13 cellular contexts compared by ENCODE assay signal in genomic region chr6:149896491-149896890, GRCh38. TPM values are rescaled to one million over a fixed set of nuclear protein-coding genes. Genes with fewer than 3 reads are reported as not detected.
A peak's percentile ranks its signal among the peaks of the same experiment; 100 is the strongest.
DNase-seq lines count a peak whose midpoint lies in the region; ATAC-seq, FAIRE-seq and TF ChIP-seq lines count a peak whose summit lies in the region.
"Had no signal": no experiment of that assay in that cellular context is flagged by ENCODE, and none has a peak within 500 bp of the region (broad histone marks: within the 10 kb centered on the region; RNA-seq: fewer than 3 reads in every experiment).

No MANE protein-coding gene starts in this region.

- H3K4me3 ChIP-seq in A549 (no peak overlapping the region), brain microvascular endothelial cell (ENCODE audit: low read depth, low read length) (no peak overlapping the region), lower lobe of right lung (no peak overlapping the region), small intestine (ENCODE audit: low read depth in 1 of 2, low read length in 2 of 2) (no peak overlapping the region)

- CTCF ChIA-PET in A549 (lab: Yijun Ruan, JAX), result interaction anchor here (0.7 to 2.5 kb wide), 5 partner anchors 9 to 61 kb away, joined by 3 to 10 read pairs (median 3); no protein-coding TSS in a partner anchor

- FAIRE-seq in A549 (lab: Jason Lieb, UNC) (no peak), small intestine (lab: Jason Lieb, UNC) (no peak)

- intact Hi-C loops in lower lobe of right lung (cut with DNase I), result no loop called here

- POLR2A ChIA-PET in A549 (lab: Yijun Ruan, JAX), result no interaction called here

- H3K36me3 ChIP-seq in brain microvascular endothelial cell (replicated peaks), result no peaks in the 10 kb centered on the region
- H3K36me3 ChIP-seq in lower lobe of right lung, result no peaks in the 10 kb centered on the region
- no peaks in the 10 kb centered on the region for H3K36me3 ChIP-seq in small intestine (ENCODE audit: control insufficient read depth in 2 of 2, insufficient read depth in 2 of 2, low read length in 2 of 2)

- TF ChIP-seq CTCF in A549 (IDR thresholded peaks at IDR 0.05) (no peak), brain microvascular endothelial cell (IDR thresholded peaks at IDR 0.05; ENCODE audit: low read depth, low read length, missing control alignments) (no peak), lower lobe of right lung (IDR thresholded peaks at IDR 0.05) (no peak)

- no peaks in the 10 kb centered on the region for H3K9me3 ChIP-seq in A549
- no peaks in the 10 kb centered on the region for H3K9me3 ChIP-seq in lower lobe of right lung
- H3K9me3 ChIP-seq in small intestine (ENCODE audit: control insufficient read depth, low read depth), result no peaks in the 10 kb centered on the region

- peak overlapping the region; percentile 72 for H3K4me2 ChIP-seq in A549

- TF ChIP-seq POLR2A in A549 (IDR thresholded peaks at IDR 0.05; ENCODE audit: low read length), result no peak

- WGBS in A549 (ENCODE audit: missing lambda C conversion rate), result 90% methylated on average over 3 of the region's 3 CpGs
- 85 to 90% (median 89%) methylated on average over 3 of the region's 3 CpGs for WGBS in small intestine, 3 donors

- H3K4me1 ChIP-seq in A549 (peaks cover 43% of the 10 kb centered on the region), lower lobe of right lung (peaks cover 32% of the 10 kb centered on the region), small intestine (ENCODE audit: control insufficient read depth in 2 of 2, insufficient read depth in 1 of 2, low read depth in 1 of 2, low read length in 1 of 2) (peaks cover 3 to 6% of the 10 kb centered on the region in 2 donors)

- ATAC-seq in A549 (peak in 1 of 2 experiments; percentile 9; a peak in 2 of 6 replicates), lower lobe of right lung (peak in 1 of 2 donors; percentile 42)

- H3K27me3 ChIP-seq in brain microvascular endothelial cell (replicated peaks), result no peaks in the 10 kb centered on the region
- H3K27me3 ChIP-seq in lower lobe of right lung (ENCODE audit: low read depth), result no peaks in the 10 kb centered on the region
- H3K27me3 ChIP-seq in small intestine (ENCODE audit: control insufficient read depth in 2 of 2, insufficient read depth in 2 of 2, low read length in 2 of 2), result no peaks in the 10 kb centered on the region

- TF ChIP-seq RAD21 in A549 (conservative IDR thresholded peaks at IDR 0.05 in 1 of 2, IDR thresholded peaks at IDR 0.05 in 1 of 2), result no peak

- DNase-seq in A549 (ENCODE audit: low read depth in 1 of 2, low spot score in 1 of 2) (no peak), KBM-7 (peak; percentile 25), brain microvascular endothelial cell (peak; percentile 40), lower lobe of right lung (no peak), nucleus accumbens (lab: John Stamatoyannopoulos, UW) (no peak), DMS153 treated with DMSO at 0.1 percent for 48 hours (lab: John Stamatoyannopoulos, UW; ENCODE audit: unreplicated experiment) (no peak), small intestine (no peak), DMS 273 (lab: John Stamatoyannopoulos, UW; ENCODE audit: unreplicated experiment) (no peak)
- DNase-seq: activated gamma-delta T cell, naive B cell, NCI-H1105 had no signal

- TF ChIP-seq EP300 in A549 (IDR thresholded peaks at IDR 0.05), result no peak

- peak overlapping the region; percentile 77 to 94 for H3K27ac ChIP-seq in A549
- no peak overlapping the region for H3K27ac ChIP-seq in brain microvascular endothelial cell
- H3K27ac ChIP-seq in lower lobe of right lung, result peak overlapping the region; percentile 83
- H3K27ac ChIP-seq in small intestine (ENCODE audit: low read depth in 1 of 2, low read length in 1 of 2), result peak overlapping the region in 1 of 2 donors; percentile 52

- in situ Hi-C loops in KBM-7 (cut with MboI; ENCODE audit: low pct_unique_long_range_greater_than_20kb, low sequenced_read_pairs), result no loop called here
- in situ Hi-C loops in brain microvascular endothelial cell (cut with HindIII; ENCODE audit: low pct_ligation_motif_present, low sequenced_read_pairs), result no loop called here

TF ChIP-seq in A549, 52 proteins besides CTCF, POLR2A, EP300 and RAD21 (continues in another document):
- no peak for TF ChIP-seq RARB (CRISPR knock-in tag; IDR thresholded peaks at IDR 0.05)
- no peak for TF ChIP-seq BCL3 (IDR thresholded peaks at IDR 0.05)
- no peak for TF ChIP-seq JUN (IDR thresholded peaks at IDR 0.05)
- TF ChIP-seq PBX3 (IDR thresholded peaks at IDR 0.05), result no peak
- TF ChIP-seq CHD4 (IDR thresholded peaks at IDR 0.05; ENCODE audit: borderline replicate concordance), result no peak
- TF ChIP-seq CHD2 (IDR thresholded peaks at IDR 0.05; ENCODE audit: low read length, partially characterized antibody), result no peak
- no peak for TF ChIP-seq MAZ (IDR thresholded peaks at IDR 0.05; ENCODE audit: borderline replicate concordance, low read depth, low read length)

RNA-seq across cellular contexts. Expression of gene RAET1E, which starts 1.4 kb away (rescaled TPM):
- polyA plus RNA-seq in A549 (2011; rRNA removed), result 2.8 and 4.2 TPM in 2 replicates
- polyA plus RNA-seq in A549 (2012; cell fraction: cytosol; rRNA removed), result 0.66 and 0.98 TPM in 2 replicates
- 0.32 and 1.1 TPM in 2 replicates for polyA plus RNA-seq in A549 (2012; cell fraction: nucleus; rRNA removed)
- polyA plus RNA-seq in A549 (2017; fragmentation: RNase III; extraction: RNeasy Plus Mini Kit Qiagen cat#74134 plus additional on column Dnase treatment), result 3.3 to 5.4 TPM (median 4.5 TPM) in 3 replicates
- 0.44 and 2.6 TPM in 2 replicates for polyA minus RNA-seq in A549 (2011; rRNA and poly(A)+ RNA removed)
- total RNA-seq in lower lobe of right lung, result not detected
- polyA plus RNA-seq in small intestine, result under 1 TPM in 1 of 3 donors, not detected in 2; 0.13 TPM
- total RNA-seq: CD4-positive, CD25-positive, alpha-beta regulatory T cell; T-cell had no signal
- polyA plus RNA-seq: CD4-positive, CD25-positive, alpha-beta regulatory T cell had no signal

RNA-seq across cellular contexts. Expression of gene RAET1G, which starts 26.4 kb away (rescaled TPM):
- polyA plus RNA-seq in A549 (2011; rRNA removed) (10.1 and 14.6 TPM in 2 replicates), A549 (2017; fragmentation: RNase III; extraction: RNeasy Plus Mini Kit Qiagen cat#74134 plus additional on column Dnase treatment) (15.5 to 29.8 TPM (median 24.4 TPM) in 3 replicates), small intestine (under 1 TPM in 1 of 3 donors, not detected in 2; 0.27 TPM)
- polyA plus RNA-seq in A549 (2012; cell fraction: cytosol; rRNA removed), result 7.5 and 8.2 TPM in 2 replicates
- 10.8 and 11.0 TPM in 2 replicates for polyA plus RNA-seq in A549 (2012; cell fraction: nucleus; rRNA removed)
- polyA minus RNA-seq in A549 (2011; rRNA and poly(A)+ RNA removed), result 4.9 and 6.5 TPM in 2 replicates
- 0.83 TPM for total RNA-seq in lower lobe of right lung
- total RNA-seq: T-cell had no signal
- polyA plus RNA-seq: CD4-positive, CD25-positive, alpha-beta regulatory T cell had no signal

RNA-seq across cellular contexts. Expression of gene LRP11, which starts 32.3 kb away (rescaled TPM):
- 57.7 and 59.2 TPM in 2 replicates for polyA plus RNA-seq in A549 (2011; rRNA removed)
- polyA plus RNA-seq in A549 (2012; cell fraction: cytosol; rRNA removed), result 21.1 and 28.5 TPM in 2 replicates
- polyA plus RNA-seq in A549 (2012; cell fraction: nucleus; rRNA removed), result 18.2 and 23.9 TPM in 2 replicates
- polyA plus RNA-seq in A549 (2017; fragmentation: RNase III; extraction: RNeasy Plus Mini Kit Qiagen cat#74134 plus additional on column Dnase treatment), result 37.4 to 53.8 TPM (median 48.9 TPM) in 3 replicates
- polyA minus RNA-seq in A549 (2011; rRNA and poly(A)+ RNA removed), result 78.1 and 98.4 TPM in 2 replicates
- 38.3 TPM for total RNA-seq in lower lobe of right lung
- 10 to 100 TPM in 1 of 3 donors, 1 to 10 TPM in 1, not detected in 1; 2.2 to 19.7 TPM for polyA plus RNA-seq in small intestine

RNA-seq across cellular contexts. Expression of gene ULBP2, which starts 45.3 kb away (rescaled TPM):
- polyA plus RNA-seq in A549 (2011; rRNA removed) (2.7 and 3.2 TPM in 2 replicates), A549 (2017; fragmentation: RNase III; extraction: RNeasy Plus Mini Kit Qiagen cat#74134 plus additional on column Dnase treatment) (4.2 to 5.0 TPM (median 4.5 TPM) in 3 replicates), small intestine (under 1 TPM in 1 of 3 donors, not detected in 2; 0.30 TPM)
- polyA plus RNA-seq in A549 (2012; cell fraction: cytosol; rRNA removed), result 2.0 TPM in 2 replicates
- polyA plus RNA-seq in A549 (2012; cell fraction: nucleus; rRNA removed), result 1.8 and 2.2 TPM in 2 replicates
- 0.39 and 1.4 TPM in 2 replicates for polyA minus RNA-seq in A549 (2011; rRNA and poly(A)+ RNA removed)
- total RNA-seq in lower lobe of right lung, result 2.2 TPM

Comparison
In these comparisons a context has a peak if more than half of its experiments do, and no peak if none do; other contexts are left out.
1. DNase-seq: peak in KBM-7 (single experiment) and brain microvascular endothelial cell (single experiment); none in A549 (0 of 2), lower lobe of right lung (single experiment), nucleus accumbens (0 of 56), DMS153 treated with DMSO at 0.1 percent for 48 hours (single experiment), small intestine (single experiment) and DMS 273 (single experiment).
2. RNA of gene RAET1G, which starts 26.4 kb away (polyA plus RNA-seq): 7.5 to 29.8 TPM in A549; 0.27 TPM in small intestine; every median in the first group is over 4 times any median in the second.